18 cellular contexts compared by ENCODE assay signal in genomic region chr3:188682316-188682715, GRCh38.
DNase-seq lines count a peak whose midpoint lies in the region; ATAC-seq and TF ChIP-seq lines count a peak whose summit lies in the region.
"Had no signal": no experiment of that assay in that cellular context is flagged by ENCODE, and none has a peak within 500 bp of the region (broad histone marks: within the 10 kb centered on the region; RNA-seq: fewer than 3 reads in every experiment).

No MANE protein-coding gene starts in this region.

- H3K36me3 ChIP-seq in ACC112 (ENCODE audit: insufficient read depth, low read length) (no peaks in the 10 kb centered on the region), IMR-90 (ENCODE audit: control insufficient read depth, insufficient read depth, low read length) (no peaks in the 10 kb centered on the region), neural progenitor cell (no peaks in the 10 kb centered on the region)
- H3K36me3 ChIP-seq: thyroid gland had no signal

- H2AK9ac ChIP-seq in IMR-90 (replicated peaks; ENCODE audit: low read depth, low read length, poor library complexity), result no peak overlapping the region

- H2BK120ac ChIP-seq in IMR-90 (ENCODE audit: low read depth, low read length), result peak overlapping the region; percentile 6; the same call in 1 of the 2 replicates

- H3K9ac ChIP-seq in IMR-90 (ENCODE audit: low read depth, low read length) (no peak overlapping the region), neural progenitor cell (no peak overlapping the region)

- intact Hi-C loops in IMR-90 (cut with micrococcal nuclease), result loop anchor here (10.0 kb wide), 2 partner anchors 272 to 462 kb away; no protein-coding TSS in a partner anchor
- intact Hi-C loops in sciatic nerve (cut with DNase I), result no loop called here

- no peaks in the 10 kb centered on the region for H3K9me3 Mint-ChIP-seq in neural progenitor cell

- no peak overlapping the region for H3K56ac ChIP-seq in IMR-90 (ENCODE audit: extremely low read depth, insufficient read depth, low read length)

- peak overlapping the region; percentile 17; the same call in 1 of the 2 replicates for H3K23ac ChIP-seq in IMR-90 (ENCODE audit: low read depth, low read length)

- BruUV-seq in IMR-90 (replicated peaks; lab: Mats Ljungman, UMichigan), result no TSS peak

- peak overlapping the region; percentile 84 for H3K27ac Mint-ChIP-seq in neural progenitor cell
- H3K27ac Mint-ChIP-seq: T-helper 17 cell, WTC11 had no signal

- no peaks in the 10 kb centered on the region for H3K9me3 ChIP-seq in IMR-90 (ENCODE audit: control insufficient read depth, insufficient read depth, low read length)
- H3K9me3 ChIP-seq in neural progenitor cell (ENCODE audit: low read depth), result no peaks in the 10 kb centered on the region
- H3K9me3 ChIP-seq: thyroid gland had no signal

- H3K27ac ChIP-seq in ACC112 (ENCODE audit: low read depth, low read length), result peak overlapping the region; percentile 90
- peak overlapping the region; percentile 58; the same call in 1 of the 2 replicates for H3K27ac ChIP-seq in IMR-90 (ENCODE audit: insufficient read depth, low read length)
- peak overlapping the region; percentile 59 to 68 for H3K27ac ChIP-seq in coronary artery
- no peak overlapping the region for H3K27ac ChIP-seq in neural progenitor cell
- H3K27ac ChIP-seq: thyroid gland had no signal

- H3K9me1 ChIP-seq in IMR-90 (ENCODE audit: insufficient read depth, low read length), result peaks cover 13% of the 10 kb centered on the region

- WGBS in IMR-90 (ENCODE audit: extremely low coverage in 2 of 2, insufficient read length in 1 of 2), 2 experiments, result 67% methylated on average over 2 of the region's 4 CpGs; no CpG with 5 or more reads in 1 of the 2 experiments

- peak overlapping the region; percentile 25; the same call in 1 of the 3 replicates for H2BK15ac ChIP-seq in IMR-90 (ENCODE audit: low read depth, low read length)

- TF ChIP-seq CTCF in IMR-90 (conservative IDR thresholded peaks at IDR 0.05; ENCODE audit: low read depth, low read length) (no peak), coronary artery (IDR thresholded peaks at IDR 0.05) (no peak), neural progenitor cell (IDR thresholded peaks at IDR 0.05) (no peak)

- H3K4me3 ChIP-seq in ACC112 (ENCODE audit: low read depth, low read length) (no peak overlapping the region), IMR-90 (ENCODE audit: insufficient read depth, low read depth, low read length) (no peak overlapping the region), coronary artery (no peak overlapping the region), neural progenitor cell (no peak overlapping the region)
- H3K4me3 ChIP-seq: thyroid gland had no signal

- no peaks in the 10 kb centered on the region for H3K79me2 ChIP-seq in ACC112 (ENCODE audit: control insufficient read depth, insufficient read depth, low read length, unreplicated experiment)
- H3K79me2 ChIP-seq in neural progenitor cell (ENCODE audit: low read depth), result no peaks in the 10 kb centered on the region

- CTCF ChIA-PET in IMR-90 (lab: Yijun Ruan, JAX), result no interaction called here

- 0 out of 4 replicates have a peak overlapping the region, but pooled peaks of 1 of the 2 experiments have one; percentile 18 for H4K8ac ChIP-seq in IMR-90 (ENCODE audit: low read depth in 2 of 2, low read length in 2 of 2)

- H3K14ac ChIP-seq in IMR-90 (replicated peaks; ENCODE audit: low read depth, low read length), result peak overlapping the region; percentile 47

- no peaks in the 10 kb centered on the region for H3F3A ChIP-seq in neural progenitor cell (ENCODE audit: low read depth)

- peak overlapping the region; percentile 53; the same call in 1 of the 2 replicates for H2AK5ac ChIP-seq in IMR-90 (ENCODE audit: low read depth, low read length)

- H3K4me1 ChIP-seq in ACC112 (ENCODE audit: control insufficient read depth, insufficient read depth, low read length, unreplicated experiment) (peaks cover 29% of the 10 kb centered on the region), IMR-90 (ENCODE audit: control insufficient read depth, insufficient read depth, low read length) (peaks cover 18% of the 10 kb centered on the region), neural progenitor cell (no peaks in the 10 kb centered on the region)

- peak overlapping the region; percentile 65 for H3K4ac ChIP-seq in IMR-90 (ENCODE audit: low read depth, low read length)

- no peaks in the 10 kb centered on the region for H3K27me3 ChIP-seq in ACC112 (ENCODE audit: insufficient read depth, low read length)
- no peaks in the 10 kb centered on the region for H3K27me3 ChIP-seq in IMR-90 (ENCODE audit: control insufficient read depth, insufficient read depth, low read length)
- no peaks in the 10 kb centered on the region for H3K27me3 ChIP-seq in neural progenitor cell
- H3K27me3 ChIP-seq: thyroid gland had no signal

- H3K79me1 ChIP-seq in IMR-90 (ENCODE audit: low read depth in 1 of 2, low read length in 2 of 2), result peaks cover 46 to 89% of the 10 kb centered on the region in 2 experiments

- H3K4me1 Mint-ChIP-seq in neural progenitor cell, result peaks cover 22% of the 10 kb centered on the region

- H3K4me2 ChIP-seq in IMR-90 (ENCODE audit: low read depth, low read length) (no peak overlapping the region), neural progenitor cell (no peak overlapping the region)

- dilution Hi-C loops in IMR-90 (cut with HindIII; ENCODE audit: low sequenced_read_pairs, unreplicated experiment), result no loop called here

- peak overlapping the region; percentile 55 for H2BK5ac ChIP-seq in IMR-90 (ENCODE audit: low read depth, low read length, poor library complexity, severe bottlenecking)

- no peak overlapping the region for H3K4me3 Mint-ChIP-seq in neural progenitor cell
- H3K4me3 Mint-ChIP-seq: neural crest cell, T-helper 17 cell, WTC11 had no signal

- DNase-seq in IMR-90 (no peak), coronary artery (ENCODE audit: low spot score) (no peak), neural progenitor cell (ENCODE audit: low spot score) (no peak), sciatic nerve (ENCODE audit: low spot score) (no peak), hypothalamus (lab: John Stamatoyannopoulos, UW) (no peak), inferior parietal cortex (ENCODE audit: extremely low spot score) (no peak)
- DNase-seq in stimulated activated CD8-positive, alpha-beta memory T cell treated with anti-CD3 and anti-CD28 coated beads, Interleukin-4, amount 100 ng/mL, for 48 hours, result no peak
- DNase-seq: activated gamma-delta T cell treated with Interleukin-2 at 50 U/mL for 16 hours; erythroblast; NCI-H187 treated with DMSO at 0.1 percent for 48 hours; NCI-H446 treated with DMSO at 0.1 percent for 48 hours; SHP77 treated with DMSO at 0.1 percent for 48 hours; stimulated activated CD4-positive, alpha-beta T cell treated with anti-CD3 and anti-CD28 coated beads, Interleukin-4, amount 100 ng/mL, for 1 hour; T-helper 17 cell; thyroid gland had no signal

- no peak for TF ChIP-seq POLR2A in IMR-90 (IDR thresholded peaks at IDR 0.05; ENCODE audit: low read depth, low read length)

- in situ Hi-C loops in IMR-90 (cut with MboI; ENCODE audit: low sequenced_read_pairs), result loop anchor here (25.0 kb wide), 1 partner anchor 945 kb away; the partner anchor contains the start of gene BCL6

- H3K36me3 Mint-ChIP-seq in neural progenitor cell, result no peaks in the 10 kb centered on the region
- H3K36me3 Mint-ChIP-seq: WTC11 had no signal

- no peak overlapping the region for H4K5ac ChIP-seq in IMR-90 (ENCODE audit: low read depth, low read length)

- no peak for ATAC-seq in IMR-90 (ENCODE audit: low read depth)
- ATAC-seq in sciatic nerve, result no peak
- ATAC-seq: T-helper 17 cell, WTC11 had no signal

- no peak overlapping the region for H2AFZ ChIP-seq in ACC112 (ENCODE audit: low read length, unreplicated experiment)
- H2AFZ ChIP-seq in IMR-90 (replicated peaks; ENCODE audit: low read length, poor library complexity), result no peak overlapping the region
- H2AFZ ChIP-seq in neural progenitor cell (replicated peaks), result no peak overlapping the region

- peaks cover 3% of the 10 kb centered on the region for H3K27me3 Mint-ChIP-seq in neural progenitor cell (ENCODE audit: insufficient read depth, low read depth)
- H3K27me3 Mint-ChIP-seq: T-helper 17 cell had no signal

- POLR2A ChIA-PET in IMR-90 (lab: Charles Lee; ENCODE audit: unreplicated experiment), result no interaction called here

- no peak overlapping the region for H2BK20ac ChIP-seq in IMR-90 (ENCODE audit: low read depth, low read length)

- H4K20me1 ChIP-seq in IMR-90 (ENCODE audit: insufficient read depth, low read length), result peaks cover 26% of the 10 kb centered on the region; the same call in 1 of the 2 replicates
- H4K20me1 ChIP-seq in neural progenitor cell (ENCODE audit: low read depth), result no peaks in the 10 kb centered on the region

- peak overlapping the region; percentile 61 for H4K91ac ChIP-seq in IMR-90 (ENCODE audit: insufficient read depth, low read depth, low read length)

- no peak for TF ChIP-seq RAD21 in IMR-90 (IDR thresholded peaks at IDR 0.05; ENCODE audit: low read length)

- peak overlapping the region; percentile 62; the same call in 1 of the 2 replicates for H3K18ac ChIP-seq in IMR-90 (ENCODE audit: low read depth, low read length)

TF ChIP-seq in IMR-90, 13 proteins besides CTCF, POLR2A, EP300 and RAD21 (continues in another document):
- TF ChIP-seq CEBPB (IDR thresholded peaks at IDR 0.05; ENCODE audit: low read depth, low read length) (no peak), MXI1 (IDR thresholded peaks at IDR 0.05; ENCODE audit: borderline replicate concordance, low read depth, low read length) (no peak), NFE2L2 (IDR thresholded peaks at IDR 0.05; ENCODE audit: low read depth, low read length) (no peak), ELK1 (IDR thresholded peaks at IDR 0.05; ENCODE audit: borderline replicate concordance, low read depth, low read length) (no peak), MAFK (IDR thresholded peaks at IDR 0.05; ENCODE audit: low read depth, low read length) (no peak), SMC3 (IDR thresholded peaks at IDR 0.05; ENCODE audit: low read depth, low read length) (no peak), RCOR1 (IDR thresholded peaks at IDR 0.05; ENCODE audit: insufficient replicate concordance, low read length) (no peak), RFX5 (IDR thresholded peaks at IDR 0.05; ENCODE audit: low read depth, low read length) (no peak), MAZ (IDR thresholded peaks at IDR 0.05; ENCODE audit: borderline replicate concordance, low read depth, low read length) (no peak), BHLHE40 (IDR thresholded peaks at IDR 0.05; ENCODE audit: low read depth, low read length) (no peak), FOS (IDR thresholded peaks at IDR 0.05; ENCODE audit: low read depth, low read length) (no peak)
